ENCODE assay signal across 18 cellular contexts in genomic region chr18:35747894-35748472, GRCh38.
DNase-seq lines count a peak whose midpoint lies in the region; ATAC-seq and TF ChIP-seq lines count a peak whose summit lies in the region.
"Had no signal": no experiment of that assay in that cellular context is flagged by ENCODE, and none has a peak within 500 bp of the region (broad histone marks: within the 10 kb centered on the region; RNA-seq: fewer than 3 reads in every experiment).

No MANE protein-coding gene starts in this region.

- H3K79me1 ChIP-seq in H9 (ENCODE audit: insufficient read depth, low read depth, low read length, poor library complexity, severe bottlenecking) = no peaks in the 10 kb centered on the region

- H4K5ac ChIP-seq in H9 (ENCODE audit: insufficient read length, low read depth, low read length) = no peak overlapping the region

- no peak overlapping the region for H3K4me2 ChIP-seq in H9 (ENCODE audit: insufficient read depth, insufficient read length, low read length)

- no peak overlapping the region for H2BK15ac ChIP-seq in H9 (ENCODE audit: low read depth, low read length)

- H2AFZ ChIP-seq in H9 (ENCODE audit: low read length) = no peak overlapping the region

- peak overlapping the region; percentile 44; the same call in 1 of the 2 replicates for H3K14ac ChIP-seq in H9 (ENCODE audit: insufficient read depth, low read length)

- no peak overlapping the region for H3T11ph ChIP-seq in H9 (ENCODE audit: low read length)

- no peak overlapping the region for H3K4me3 ChIP-seq in dorsolateral prefrontal cortex

- H4K8ac ChIP-seq in H9 (replicated peaks; ENCODE audit: insufficient read length, low read depth, low read length) = no peak overlapping the region

- H4K20me1 ChIP-seq in H9 (ENCODE audit: control insufficient read depth, insufficient read depth, insufficient read length) = no peaks in the 10 kb centered on the region

- H3K27ac Mint-ChIP-seq in H9 = no peak overlapping the region
- H3K27ac Mint-ChIP-seq in WTC11 = no peak overlapping the region
- no peak overlapping the region for H3K27ac Mint-ChIP-seq in memory B cell
- H3K27ac Mint-ChIP-seq: CD8-positive, alpha-beta T cell had no signal

- H3K56ac ChIP-seq in H9 (ENCODE audit: insufficient read length, low read depth, low read length) = no peak overlapping the region

- H4K91ac ChIP-seq in H9 (ENCODE audit: insufficient read length, low read depth, low read length) = no peak overlapping the region

- H3K4me1 Mint-ChIP-seq in H9 (peaks cover 25 to 26% of the 10 kb centered on the region in 2 experiments), WTC11 (peaks cover 19% of the 10 kb centered on the region), memory B cell (peaks cover 2% of the 10 kb centered on the region)

- H3K9me3 Mint-ChIP-seq in H9 = peaks cover 6% of the 10 kb centered on the region in 2 experiments; a peak in 4 of 5 replicates
- H3K9me3 Mint-ChIP-seq in WTC11 = peaks cover 29% of the 10 kb centered on the region
- H3K9me3 Mint-ChIP-seq in memory B cell = peaks cover 10% of the 10 kb centered on the region
- H3K9me3 Mint-ChIP-seq: CD8-positive, alpha-beta T cell had no signal

- no peaks in the 10 kb centered on the region for H3K79me2 ChIP-seq in H9 (ENCODE audit: insufficient read depth, low read length)

- no peaks in the 10 kb centered on the region for H3K23me2 ChIP-seq in H9 (ENCODE audit: insufficient read length, low read depth, low read length, poor library complexity, severe bottlenecking)

- intact Hi-C loops in dorsolateral prefrontal cortex (cut with DNase I) = no loop called here

- CTCF ChIA-PET in WTC11 (lab: Charles Lee) = interaction anchor here (1.5 kb wide), 2 partner anchors 159 to 361 kb away, joined by 3 to 5 read pairs; no protein-coding TSS in a partner anchor

- peaks cover 0 to 20% (median 0%) of the 10 kb centered on the region in 3 experiments; a peak in 4 of 7 replicates for H3K36me3 Mint-ChIP-seq in H9 (ENCODE audit: insufficient read depth in 1 of 3, low read depth in 3 of 3)
- H3K36me3 Mint-ChIP-seq in WTC11 = peaks cover 7% of the 10 kb centered on the region
- H3K36me3 Mint-ChIP-seq in memory B cell = peaks cover 1% of the 10 kb centered on the region
- H3K36me3 Mint-ChIP-seq: CD8-positive, alpha-beta T cell had no signal

- H3K27me3 Mint-ChIP-seq in H9 (ENCODE audit: low read depth) (peaks cover 13% of the 10 kb centered on the region), WTC11 (ENCODE audit: low read depth) (no peaks in the 10 kb centered on the region), memory B cell (peaks cover 3% of the 10 kb centered on the region)

- WGBS in H9 (ENCODE audit: extremely low coverage, insufficient read length, low lambda C conversion rate) = no CpG with 5 or more reads among the region's 7 CpGs

- no peak overlapping the region for H3K18ac ChIP-seq in H9 (ENCODE audit: insufficient read length, low read depth, low read length)

- no peak overlapping the region for H2BK20ac ChIP-seq in H9 (ENCODE audit: low read depth, low read length, poor library complexity, severe bottlenecking)

- H3K4me1 ChIP-seq in H9 (ENCODE audit: insufficient read depth, low read length) = peaks cover 2% of the 10 kb centered on the region; the same call in 1 of the 2 replicates
- H3K4me1 ChIP-seq: BE2C had no signal

- H2BK120ac ChIP-seq in H9 (ENCODE audit: low read depth, low read length, poor library complexity, severe bottlenecking) = no peak overlapping the region

- no peak overlapping the region for H3K27ac ChIP-seq in H9 (ENCODE audit: insufficient read length, low read depth, low read length)
- H3K27ac ChIP-seq in dorsolateral prefrontal cortex = no peak overlapping the region

- POLR2A ChIA-PET in WTC11 (lab: Charles Lee) = no interaction called here

- no peak overlapping the region for H3K4me3 Mint-ChIP-seq in H9
- no peak overlapping the region for H3K4me3 Mint-ChIP-seq in WTC11
- H3K4me3 Mint-ChIP-seq in memory B cell = no peak overlapping the region
- H3K4me3 Mint-ChIP-seq: CD8-positive, alpha-beta T cell had no signal

- H3K23ac ChIP-seq in H9 (ENCODE audit: insufficient read length, low read depth, low read length) = no peak overlapping the region

- TF ChIP-seq CTCF in H9 (conservative IDR thresholded peaks at IDR 0.05) = 0 out of 3 replicates have a peak, but pooled peaks have one; percentile 16
- no peak for TF ChIP-seq CTCF in WTC11 (IDR thresholded peaks at IDR 0.05)
- no peak for TF ChIP-seq CTCF in dorsolateral prefrontal cortex (IDR thresholded peaks at IDR 0.05 in 54 of 56, conservative IDR thresholded peaks at IDR 0.05 in 2 of 56; ENCODE audit: low read depth in 1 of 56, partially characterized antibody in 56 of 56)

- H2BK5ac ChIP-seq in H9 (ENCODE audit: insufficient read length, low read length) = no peak overlapping the region

- peak; percentile 42 for ATAC-seq in WTC11
- ATAC-seq in memory B cell (ENCODE audit: low read depth) = peak; percentile 17
- no peak for ATAC-seq in GM19463 (IDR thresholded peaks at IDR 0.05; ENCODE audit: unreplicated experiment)
- ATAC-seq: CD8-positive, alpha-beta T cell had no signal

- H3K9ac ChIP-seq in H9 (ENCODE audit: extremely low read depth, insufficient read length, low read length) = no peak overlapping the region

- no peaks in the 10 kb centered on the region for H3K27me3 ChIP-seq in H9 (ENCODE audit: insufficient read depth, low read length)
- peaks cover 0 to 3% (median 0%) of the 10 kb centered on the region in 45 donors for H3K27me3 ChIP-seq in dorsolateral prefrontal cortex
- H3K27me3 ChIP-seq: BE2C had no signal

- H2BK12ac ChIP-seq in H9 (ENCODE audit: insufficient read length, low read depth, low read length) = no peak overlapping the region

- no peak overlapping the region for H2AK5ac ChIP-seq in H9 (ENCODE audit: insufficient read length, low read length)

- H3K4ac ChIP-seq in H9 (ENCODE audit: low read depth, low read length) = no peak overlapping the region

- DNase-seq in H9 (no peak), WTC11 (ENCODE audit: low spot score) (no peak), memory B cell (ENCODE audit: low spot score in 2 of 2) (no peak), occipital lobe (lab: John Stamatoyannopoulos, UW) (no peak), dorsolateral prefrontal cortex (no peak), SHP77 (lab: John Stamatoyannopoulos, UW) (no peak)
- DNase-seq: BE2C; CD8-positive, alpha-beta T cell; DMS79; Kasumi-1; NCI-H1417; NCI-H2029; NCI-H2171; NCI-H446; NK-92 treated with Interleukin-12 subunit alpha and Interleukin-12 subunit beta, amount 100 ng/mL, for 24 hours; OCI-M1; SIG-M5 had no signal

- H3K9me3 ChIP-seq in H9 (ENCODE audit: control insufficient read depth, low read depth, low read length) = no peaks in the 10 kb centered on the region
- H3K9me3 ChIP-seq: BE2C had no signal

TF ChIP-seq in WTC11, 78 proteins besides CTCF, POLR2A, EP300 and RAD21 (continues in another document):
- TF ChIP-seq RELA (CRISPR knock-in tag; IDR thresholded peaks at IDR 0.05; ENCODE audit: borderline replicate concordance) = no peak
- TF ChIP-seq JAZF1 (CRISPR knock-in tag; IDR thresholded peaks at IDR 0.05) = no peak
- no peak for TF ChIP-seq USF2 (CRISPR knock-in tag; IDR thresholded peaks at IDR 0.05)
- TF ChIP-seq NR1H2 (CRISPR knock-in tag; IDR thresholded peaks at IDR 0.05) = no peak
- no peak for TF ChIP-seq ZSCAN18 (CRISPR knock-in tag; IDR thresholded peaks at IDR 0.05)
- TF ChIP-seq PRDM15 (CRISPR knock-in tag; IDR thresholded peaks at IDR 0.05) = no peak
- TF ChIP-seq ZNF219 (CRISPR knock-in tag; IDR thresholded peaks at IDR 0.05; ENCODE audit: borderline replicate concordance) = no peak
- TF ChIP-seq MYBL2 (CRISPR knock-in tag; IDR thresholded peaks at IDR 0.05) = no peak
